In genomic region chrX:129037389-129037788, GRCh38 we compare ENCODE assay signal across 29 cellular contexts.
"Had no signal": no experiment of that assay in that cellular context is flagged by ENCODE, and none has a peak within 500 bp of the region (broad histone marks: within the 10 kb centered on the region; RNA-seq: fewer than 3 reads in every experiment).

No MANE protein-coding gene starts in this region.

- ATAC-seq: naive thymus-derived CD8-positive, alpha-beta T cell; natural killer cell treated with Interleukin-12 subunit alpha and Interleukin-12 subunit beta and Interleukin-15 and Interleukin-18, amount 100 ng/mL, for 72 hours; psoas muscle; right cardiac atrium; right lobe of liver; stimulated activated effector memory CD8-positive, alpha-beta T cell treated with anti-CD3 and anti-CD28 coated beads, Interleukin-12 subunit alpha, Interleukin-12 subunit beta, amount 100 ng/mL, for 72 hours; stimulated activated naive B cell treated with anti-CD40 and anti-IgM and Interleukin-4, amounts not matched to agents 10 μg/mL and 1 μg/mL and 100 μg/mL, for 72 hours; upper lobe of right lung had no signal

- H3K27ac Mint-ChIP-seq: naive thymus-derived CD8-positive, alpha-beta T cell; natural killer cell treated with Interleukin-12 subunit alpha and Interleukin-12 subunit beta and Interleukin-15 and Interleukin-18, amount 100 ng/mL, for 72 hours; nephron progenitor cell; progenitor cell of endocrine pancreas; stimulated activated effector memory CD8-positive, alpha-beta T cell treated with anti-CD3 and anti-CD28 coated beads, Interleukin-12 subunit alpha, Interleukin-12 subunit beta, amount 100 ng/mL, for 72 hours; stimulated activated naive B cell treated with anti-CD40 and anti-IgM and Interleukin-4, amounts not matched to agents 10 μg/mL and 1 μg/mL and 100 μg/mL, for 72 hours; stimulated activated naive CD8-positive, alpha-beta T cell treated with anti-CD3 and anti-CD28 coated beads, Interleukin-15, Interleukin-2, amounts not matched to agents 100 ng/mL and 50 ng/mL, for 24 hours had no signal

- DNase-seq: naive thymus-derived CD8-positive, alpha-beta T cell; nephron progenitor cell; nucleus accumbens; ovary; posterior cingulate gyrus; psoas muscle; right lobe of liver; sigmoid colon; small intestine; stimulated activated CD4-positive, alpha-beta T cell treated with anti-CD3 and anti-CD28 coated beads, Interleukin-15, amount 100 ng/mL, for 24 hours; stimulated activated CD4-positive, alpha-beta T cell treated with anti-CD3 and anti-CD28 coated beads, Interleukin-2, amount 100 ng/mL, for 24 hours; stimulated activated CD4-positive, alpha-beta T cell treated with anti-CD3 and anti-CD28 coated beads, Interleukin-2, amount 100 ng/mL, for 48 hours; stimulated activated CD4-positive, alpha-beta T cell treated with anti-CD3 and anti-CD28 coated beads, Interleukin-4, amount 100 ng/mL, for 24 hours; stimulated activated naive B cell treated with anti-CD40 and anti-IgM and Interleukin-4, amounts not matched to agents 10 μg/mL and 1 μg/mL and 100 μg/mL, for 72 hours; stimulated activated naive CD4-positive, alpha-beta T cell treated with Interleukin-2 at 50 U/mL for 16 hours; stomach; thyroid gland; upper lobe of right lung; uterus had no signal

- H3K27me3 Mint-ChIP-seq: naive thymus-derived CD8-positive, alpha-beta T cell; progenitor cell of endocrine pancreas; stimulated activated naive B cell treated with anti-CD40 and anti-IgM and Interleukin-4, amounts not matched to agents 10 μg/mL and 1 μg/mL and 100 μg/mL, for 72 hours; stimulated activated naive CD8-positive, alpha-beta T cell treated with anti-CD3 and anti-CD28 coated beads, Interleukin-15, Interleukin-2, amounts not matched to agents 100 ng/mL and 50 ng/mL, for 24 hours had no signal

- H3K9ac ChIP-seq: parathyroid adenoma had no signal

- H3K4me3 Mint-ChIP-seq: naive thymus-derived CD8-positive, alpha-beta T cell; natural killer cell treated with Interleukin-12 subunit alpha and Interleukin-12 subunit beta and Interleukin-15 and Interleukin-18, amount 100 ng/mL, for 72 hours; nephron progenitor cell; neural crest cell; stimulated activated effector memory CD8-positive, alpha-beta T cell treated with anti-CD3 and anti-CD28 coated beads, Interleukin-12 subunit alpha, Interleukin-12 subunit beta, amount 100 ng/mL, for 72 hours; stimulated activated naive B cell treated with anti-CD40 and anti-IgM and Interleukin-4, amounts not matched to agents 10 μg/mL and 1 μg/mL and 100 μg/mL, for 72 hours; stimulated activated naive CD8-positive, alpha-beta T cell treated with anti-CD3 and anti-CD28 coated beads, Interleukin-15, Interleukin-2, amounts not matched to agents 100 ng/mL and 50 ng/mL, for 24 hours had no signal

- H3K9me3 Mint-ChIP-seq: natural killer cell treated with Interleukin-12 subunit alpha and Interleukin-12 subunit beta and Interleukin-15 and Interleukin-18, amount 100 ng/mL, for 72 hours; nephron progenitor cell; neural crest cell; stimulated activated effector memory CD8-positive, alpha-beta T cell treated with anti-CD3 and anti-CD28 coated beads, Interleukin-12 subunit alpha, Interleukin-12 subunit beta, amount 100 ng/mL, for 72 hours; stimulated activated naive B cell treated with anti-CD40 and anti-IgM and Interleukin-4, amounts not matched to agents 10 μg/mL and 1 μg/mL and 100 μg/mL, for 72 hours; stimulated activated naive CD8-positive, alpha-beta T cell treated with anti-CD3 and anti-CD28 coated beads, Interleukin-15, Interleukin-2, amounts not matched to agents 100 ng/mL and 50 ng/mL, for 24 hours had no signal

- H3K79me2 ChIP-seq: parathyroid adenoma had no signal

- H3K27me3 ChIP-seq: neutrophil, ovary, right lobe of liver, sigmoid colon, stomach, thyroid gland, tibial nerve, upper lobe of right lung, uterus had no signal

- H3K27ac ChIP-seq: neutrophil, ovary, parathyroid adenoma, psoas muscle, right lobe of liver, sigmoid colon, stomach, thoracic aorta, thyroid gland, tibial nerve, upper lobe of right lung, uterus had no signal

- H3K36me3 Mint-ChIP-seq: naive thymus-derived CD8-positive, alpha-beta T cell; natural killer cell treated with Interleukin-12 subunit alpha and Interleukin-12 subunit beta and Interleukin-15 and Interleukin-18, amount 100 ng/mL, for 72 hours; stimulated activated effector memory CD8-positive, alpha-beta T cell treated with anti-CD3 and anti-CD28 coated beads, Interleukin-12 subunit alpha, Interleukin-12 subunit beta, amount 100 ng/mL, for 72 hours; stimulated activated naive B cell treated with anti-CD40 and anti-IgM and Interleukin-4, amounts not matched to agents 10 μg/mL and 1 μg/mL and 100 μg/mL, for 72 hours had no signal

- H3K4me3 ChIP-seq: ovary, psoas muscle, right lobe of liver, sigmoid colon, stomach, thoracic aorta, thyroid gland, tibial nerve, upper lobe of right lung, uterus had no signal

- H3K4me1 ChIP-seq: parathyroid adenoma, psoas muscle, right lobe of liver, sigmoid colon, stomach, thyroid gland, tibial nerve, upper lobe of right lung, uterus had no signal

- H3K36me3 ChIP-seq: neutrophil, ovary, right lobe of liver, sigmoid colon, stomach, thoracic aorta, thyroid gland, tibial nerve, upper lobe of right lung, uterus had no signal

- H3K4me1 Mint-ChIP-seq: naive thymus-derived CD8-positive, alpha-beta T cell; stimulated activated effector memory CD8-positive, alpha-beta T cell treated with anti-CD3 and anti-CD28 coated beads, Interleukin-12 subunit alpha, Interleukin-12 subunit beta, amount 100 ng/mL, for 72 hours; stimulated activated naive B cell treated with anti-CD40 and anti-IgM and Interleukin-4, amounts not matched to agents 10 μg/mL and 1 μg/mL and 100 μg/mL, for 72 hours had no signal
